ENCODE assay signal across 1 cellular context in genomic region chr14:96802963-96803362, GRCh38.
TF ChIP-seq lines count a peak whose summit lies in the region.

No MANE protein-coding gene starts in this region.

TF ChIP-seq in K562, 482 proteins besides CTCF, POLR2A, EP300 and RAD21 (continued from another document and continues in another):
- peak; percentile 61; the same call in 1 of the 2 replicates for TF ChIP-seq CEBPG (CRISPR knock-in tag; IDR thresholded peaks at IDR 0.05)
- TF ChIP-seq CEBPG (tag; conservative IDR thresholded peaks at IDR 0.05 in 1 of 2, IDR thresholded peaks at IDR 0.05 in 1 of 2), result no peak
- TF ChIP-seq ZNF280B (CRISPR knock-in tag; IDR thresholded peaks at IDR 0.05), result no peak
- TF ChIP-seq E2F1 (CRISPR knock-in tag; IDR thresholded peaks at IDR 0.05), result no peak
- no peak for TF ChIP-seq RERE (CRISPR knock-in tag; IDR thresholded peaks at IDR 0.05; ENCODE audit: borderline replicate concordance)
- no peak for TF ChIP-seq HBP1 (CRISPR knock-in tag; IDR thresholded peaks at IDR 0.05)
- TF ChIP-seq NKRF (IDR thresholded peaks at IDR 0.05; ENCODE audit: borderline replicate concordance), result no peak
- no peak for TF ChIP-seq BCL6 (CRISPR knock-in tag; IDR thresholded peaks at IDR 0.05)
- no peak for TF ChIP-seq ZBTB43 (CRISPR knock-in tag; IDR thresholded peaks at IDR 0.05)
- TF ChIP-seq SIN3B (IDR thresholded peaks at IDR 0.05; ENCODE audit: low read depth), result no peak
- no peak for TF ChIP-seq E2F8 (IDR thresholded peaks at IDR 0.05; ENCODE audit: low read depth, partially characterized antibody)
- TF ChIP-seq ZNF318 (IDR thresholded peaks at IDR 0.05; ENCODE audit: borderline replicate concordance in 1 of 2, low read depth in 1 of 2), result no peak
- no peak for TF ChIP-seq HMG20A (CRISPR knock-in tag; conservative IDR thresholded peaks at IDR 0.05)
- no peak for TF ChIP-seq DLX4 (CRISPR knock-in tag; IDR thresholded peaks at IDR 0.05)
- peak; percentile 77 for TF ChIP-seq ATF3 (IDR thresholded peaks at IDR 0.05)
- 0 out of 2 replicates have a peak, but pooled peaks have one; percentile 59 for TF ChIP-seq ATF3 (CRISPR knock-in tag; conservative IDR thresholded peaks at IDR 0.05)
- TF ChIP-seq ARID3A (IDR thresholded peaks at IDR 0.05; ENCODE audit: borderline replicate concordance, low read depth, low read length), result no peak
- TF ChIP-seq NCOA1 (IDR thresholded peaks at IDR 0.05; ENCODE audit: low read depth), result peak; percentile 69; the same call in 1 of the 2 replicates
